1 cellular context compared by ENCODE assay signal in the genomic region with DNA sequence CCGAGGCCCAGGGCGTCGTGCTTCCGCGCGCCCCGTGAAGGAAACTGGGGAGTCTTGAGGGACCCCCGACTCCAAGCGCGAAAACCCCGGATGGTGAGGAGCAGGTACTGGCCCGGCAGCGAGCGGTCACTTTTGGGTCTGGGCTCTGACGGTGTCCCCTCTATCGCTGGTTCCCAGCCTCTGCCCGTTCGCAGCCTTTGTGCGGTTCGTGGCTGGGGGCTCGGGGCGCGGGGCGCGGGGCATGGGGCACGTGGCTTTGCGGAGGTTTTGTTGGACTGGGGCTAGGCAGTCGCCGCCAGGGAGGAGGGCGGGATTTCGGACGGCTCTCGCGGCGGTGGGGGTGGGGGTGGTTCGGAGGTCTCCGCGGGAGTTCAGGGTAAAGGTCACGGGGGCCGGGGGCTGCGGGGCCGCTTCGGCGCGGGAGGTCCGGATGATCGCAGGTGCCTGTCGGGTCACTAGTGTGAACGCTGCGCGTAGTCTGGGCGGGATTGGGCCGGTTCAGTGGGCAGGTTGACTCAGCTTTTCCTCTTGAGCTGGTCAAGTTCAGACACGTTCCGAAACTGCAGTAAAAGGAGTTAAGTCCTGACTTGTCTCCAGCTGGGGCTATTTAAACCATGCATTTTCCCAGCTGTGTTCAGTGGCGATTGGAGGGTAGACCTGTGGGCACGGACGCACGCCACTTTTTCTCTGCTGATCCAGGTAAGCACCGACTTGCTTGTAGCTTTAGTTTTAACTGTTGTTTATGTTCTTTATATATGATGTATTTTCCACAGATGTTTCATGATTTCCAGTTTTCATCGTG.
TF ChIP-seq lines count a peak whose summit lies in the region.

No MANE protein-coding gene starts in this region.

TF ChIP-seq in HepG2, 621 proteins besides CTCF, POLR2A, EP300 and RAD21 (continued from another document and continues in another):
- TF ChIP-seq, protein P1, sequence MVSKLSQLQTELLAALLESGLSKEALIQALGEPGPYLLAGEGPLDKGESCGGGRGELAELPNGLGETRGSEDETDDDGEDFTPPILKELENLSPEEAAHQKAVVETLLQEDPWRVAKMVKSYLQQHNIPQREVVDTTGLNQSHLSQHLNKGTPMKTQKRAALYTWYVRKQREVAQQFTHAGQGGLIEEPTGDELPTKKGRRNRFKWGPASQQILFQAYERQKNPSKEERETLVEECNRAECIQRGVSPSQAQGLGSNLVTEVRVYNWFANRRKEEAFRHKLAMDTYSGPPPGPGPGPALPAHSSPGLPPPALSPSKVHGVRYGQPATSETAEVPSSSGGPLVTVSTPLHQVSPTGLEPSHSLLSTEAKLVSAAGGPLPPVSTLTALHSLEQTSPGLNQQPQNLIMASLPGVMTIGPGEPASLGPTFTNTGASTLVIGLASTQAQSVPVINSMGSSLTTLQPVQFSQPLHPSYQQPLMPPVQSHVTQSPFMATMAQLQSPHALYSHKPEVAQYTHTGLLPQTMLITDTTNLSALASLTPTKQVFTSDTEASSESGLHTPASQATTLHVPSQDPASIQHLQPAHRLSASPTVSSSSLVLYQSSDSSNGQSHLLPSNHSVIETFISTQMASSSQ (IDR thresholded peaks at IDR 0.05; ENCODE audit: low read depth) = peak; percentile 31; the same call in 1 of the 2 replicates
- TF ChIP-seq, protein P1 (CRISPR knock-in tag; IDR thresholded peaks at IDR 0.05; ENCODE audit: borderline replicate concordance) = peak; percentile 56; the same call in 1 of the 2 replicates
- TF ChIP-seq ZSCAN30 (CRISPR knock-in tag; IDR thresholded peaks at IDR 0.05) (no peak), ZNF792 (CRISPR knock-in tag; IDR thresholded peaks at IDR 0.05) (peak; percentile 80; the same call in 1 of the 2 replicates), MTF1 (CRISPR knock-in tag; IDR thresholded peaks at IDR 0.05) (no peak), ZNF101 (CRISPR knock-in tag; IDR thresholded peaks at IDR 0.05; ENCODE audit: borderline replicate concordance, low read depth) (no peak), ZEB1 (IDR thresholded peaks at IDR 0.05; ENCODE audit: insufficient replicate concordance, low read depth) (no peak), ZFP82 (CRISPR knock-in tag; IDR thresholded peaks at IDR 0.05; ENCODE audit: borderline replicate concordance) (no peak), TBX3 (IDR thresholded peaks at IDR 0.05; ENCODE audit: borderline replicate concordance) (peak; percentile 24; the same call in 1 of the 2 replicates), ZNF451 (CRISPR knock-in tag; IDR thresholded peaks at IDR 0.05) (no peak), ZNF780A (CRISPR knock-in tag; IDR thresholded peaks at IDR 0.05) (no peak), ISX (CRISPR knock-in tag; conservative IDR thresholded peaks at IDR 0.05) (no peak), NCOA5 (CRISPR knock-in tag; IDR thresholded peaks at IDR 0.05) (no peak), ETV5 (CRISPR knock-in tag; IDR thresholded peaks at IDR 0.05; ENCODE audit: borderline replicate concordance) (peak; percentile 58; the same call in 1 of the 2 replicates), ZNF850 (CRISPR knock-in tag; conservative IDR thresholded peaks at IDR 0.05) (no peak), ARID2 (CRISPR knock-in tag; IDR thresholded peaks at IDR 0.05; ENCODE audit: borderline replicate concordance) (no peak), U2AF2 (IDR thresholded peaks at IDR 0.05; ENCODE audit: low read depth, low read length) (no peak), TAF1 (CRISPR knock-in tag; IDR thresholded peaks at IDR 0.05) (peak; percentile 80), THYN1 (CRISPR knock-in tag; IDR thresholded peaks at IDR 0.05; ENCODE audit: borderline replicate concordance, low read depth) (no peak), ZNF160 (CRISPR knock-in tag; IDR thresholded peaks at IDR 0.05) (no peak; the same call in 1 of the 2 replicates), ZNF564 (CRISPR knock-in tag; IDR thresholded peaks at IDR 0.05) (peak; percentile 67), HOXA5 (CRISPR knock-in tag; IDR thresholded peaks at IDR 0.05) (peak; percentile 36; the same call in 1 of the 2 replicates), NKX3-1 (CRISPR knock-in tag; IDR thresholded peaks at IDR 0.05) (peak; percentile 70), ZBTB20 (CRISPR knock-in tag; IDR thresholded peaks at IDR 0.05; ENCODE audit: borderline replicate concordance, low read depth) (peak; percentile 19; the same call in 1 of the 2 replicates), ZNF292 (CRISPR knock-in tag; IDR thresholded peaks at IDR 0.05; ENCODE audit: borderline replicate concordance, low read depth) (peak; percentile 57), HMG20A (CRISPR knock-in tag; IDR thresholded peaks at IDR 0.05; ENCODE audit: borderline replicate concordance) (peak; percentile 47; the same call in 1 of the 2 replicates), SRSF9 (IDR thresholded peaks at IDR 0.05; ENCODE audit: borderline replicate concordance, insufficient read depth, low read depth, low read length, poor library complexity, severe bottlenecking) (no peak), NBN (conservative IDR thresholded peaks at IDR 0.05) (no peak), ATRX (CRISPR knock-in tag; IDR thresholded peaks at IDR 0.05; ENCODE audit: borderline replicate concordance) (no peak), RARG (CRISPR knock-in tag; IDR thresholded peaks at IDR 0.05; ENCODE audit: low read depth) (no peak), RBAK (CRISPR knock-in tag; IDR thresholded peaks at IDR 0.05) (no peak), NFE2 (CRISPR knock-in tag; IDR thresholded peaks at IDR 0.05) (no peak), ZFAT (CRISPR knock-in tag; conservative IDR thresholded peaks at IDR 0.05) (no peak; the same call in 1 of the 2 replicates), SUZ12 (IDR thresholded peaks at IDR 0.05; ENCODE audit: low read depth, low read length) (no peak), KMT2A (CRISPR knock-in tag; IDR thresholded peaks at IDR 0.05) (peak; percentile 61; the same call in 1 of the 2 replicates)
- TF ChIP-seq, protein P2, sequence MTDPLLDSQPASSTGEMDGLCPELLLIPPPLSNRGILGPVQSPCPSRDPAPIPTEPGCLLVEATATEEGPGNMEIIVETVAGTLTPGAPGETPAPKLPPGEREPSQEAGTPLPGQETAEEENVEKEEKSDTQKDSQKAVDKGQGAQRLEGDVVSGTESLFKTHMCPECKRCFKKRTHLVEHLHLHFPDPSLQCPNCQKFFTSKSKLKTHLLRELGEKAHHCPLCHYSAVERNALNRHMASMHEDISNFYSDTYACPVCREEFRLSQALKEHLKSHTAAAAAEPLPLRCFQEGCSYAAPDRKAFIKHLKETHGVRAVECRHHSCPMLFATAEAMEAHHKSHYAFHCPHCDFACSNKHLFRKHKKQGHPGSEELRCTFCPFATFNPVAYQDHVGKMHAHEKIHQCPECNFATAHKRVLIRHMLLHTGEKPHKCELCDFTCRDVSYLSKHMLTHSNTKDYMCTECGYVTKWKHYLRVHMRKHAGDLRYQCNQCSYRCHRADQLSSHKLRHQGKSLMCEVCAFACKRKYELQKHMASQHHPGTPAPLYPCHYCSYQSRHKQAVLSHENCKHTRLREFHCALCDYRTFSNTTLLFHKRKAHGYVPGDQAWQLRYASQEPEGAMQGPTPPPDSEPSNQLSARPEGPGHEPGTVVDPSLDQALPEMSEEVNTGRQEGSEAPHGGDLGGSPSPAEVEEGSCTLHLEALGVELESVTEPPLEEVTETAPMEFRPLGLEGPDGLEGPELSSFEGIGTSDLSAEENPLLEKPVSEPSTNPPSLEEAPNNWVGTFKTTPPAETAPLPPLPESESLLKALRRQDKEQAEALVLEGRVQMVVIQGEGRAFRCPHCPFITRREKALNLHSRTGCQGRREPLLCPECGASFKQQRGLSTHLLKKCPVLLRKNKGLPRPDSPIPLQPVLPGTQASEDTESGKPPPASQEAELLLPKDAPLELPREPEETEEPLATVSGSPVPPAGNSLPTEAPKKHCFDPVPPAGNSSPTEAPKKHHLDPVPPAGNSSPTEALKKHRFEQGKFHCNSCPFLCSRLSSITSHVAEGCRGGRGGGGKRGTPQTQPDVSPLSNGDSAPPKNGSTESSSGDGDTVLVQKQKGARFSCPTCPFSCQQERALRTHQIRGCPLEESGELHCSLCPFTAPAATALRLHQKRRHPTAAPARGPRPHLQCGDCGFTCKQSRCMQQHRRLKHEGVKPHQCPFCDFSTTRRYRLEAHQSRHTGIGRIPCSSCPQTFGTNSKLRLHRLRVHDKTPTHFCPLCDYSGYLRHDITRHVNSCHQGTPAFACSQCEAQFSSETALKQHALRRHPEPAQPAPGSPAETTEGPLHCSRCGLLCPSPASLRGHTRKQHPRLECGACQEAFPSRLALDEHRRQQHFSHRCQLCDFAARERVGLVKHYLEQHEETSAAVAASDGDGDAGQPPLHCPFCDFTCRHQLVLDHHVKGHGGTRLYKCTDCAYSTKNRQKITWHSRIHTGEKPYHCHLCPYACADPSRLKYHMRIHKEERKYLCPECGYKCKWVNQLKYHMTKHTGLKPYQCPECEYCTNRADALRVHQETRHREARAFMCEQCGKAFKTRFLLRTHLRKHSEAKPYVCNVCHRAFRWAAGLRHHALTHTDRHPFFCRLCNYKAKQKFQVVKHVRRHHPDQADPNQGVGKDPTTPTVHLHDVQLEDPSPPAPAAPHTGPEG (CRISPR knock-in tag; IDR thresholded peaks at IDR 0.05) = no peak
- TF ChIP-seq, protein P3, sequence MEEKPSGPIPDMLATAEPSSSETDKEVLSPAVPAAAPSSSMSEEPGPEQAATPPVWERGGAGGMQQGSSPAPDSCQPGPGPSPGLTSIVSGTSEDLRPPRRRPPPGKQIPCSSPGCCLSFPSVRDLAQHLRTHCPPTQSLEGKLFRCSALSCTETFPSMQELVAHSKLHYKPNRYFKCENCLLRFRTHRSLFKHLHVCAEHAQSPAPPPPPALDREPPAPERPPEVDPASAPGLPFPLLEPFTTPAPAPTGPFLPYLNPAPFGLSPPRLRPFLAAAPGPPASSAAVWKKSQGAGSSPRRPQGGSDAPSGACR (CRISPR knock-in tag; IDR thresholded peaks at IDR 0.05) = no peak
- TF ChIP-seq, protein P4, sequence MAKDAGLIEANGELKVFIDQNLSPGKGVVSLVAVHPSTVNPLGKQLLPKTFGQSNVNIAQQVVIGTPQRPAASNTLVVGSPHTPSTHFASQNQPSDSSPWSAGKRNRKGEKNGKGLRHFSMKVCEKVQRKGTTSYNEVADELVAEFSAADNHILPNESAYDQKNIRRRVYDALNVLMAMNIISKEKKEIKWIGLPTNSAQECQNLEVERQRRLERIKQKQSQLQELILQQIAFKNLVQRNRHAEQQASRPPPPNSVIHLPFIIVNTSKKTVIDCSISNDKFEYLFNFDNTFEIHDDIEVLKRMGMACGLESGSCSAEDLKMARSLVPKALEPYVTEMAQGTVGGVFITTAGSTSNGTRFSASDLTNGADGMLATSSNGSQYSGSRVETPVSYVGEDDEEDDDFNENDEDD (CRISPR knock-in tag; IDR thresholded peaks at IDR 0.05; ENCODE audit: borderline replicate concordance) = peak; percentile 47; the same call in 1 of the 2 replicates
- TF ChIP-seq, protein P5, sequence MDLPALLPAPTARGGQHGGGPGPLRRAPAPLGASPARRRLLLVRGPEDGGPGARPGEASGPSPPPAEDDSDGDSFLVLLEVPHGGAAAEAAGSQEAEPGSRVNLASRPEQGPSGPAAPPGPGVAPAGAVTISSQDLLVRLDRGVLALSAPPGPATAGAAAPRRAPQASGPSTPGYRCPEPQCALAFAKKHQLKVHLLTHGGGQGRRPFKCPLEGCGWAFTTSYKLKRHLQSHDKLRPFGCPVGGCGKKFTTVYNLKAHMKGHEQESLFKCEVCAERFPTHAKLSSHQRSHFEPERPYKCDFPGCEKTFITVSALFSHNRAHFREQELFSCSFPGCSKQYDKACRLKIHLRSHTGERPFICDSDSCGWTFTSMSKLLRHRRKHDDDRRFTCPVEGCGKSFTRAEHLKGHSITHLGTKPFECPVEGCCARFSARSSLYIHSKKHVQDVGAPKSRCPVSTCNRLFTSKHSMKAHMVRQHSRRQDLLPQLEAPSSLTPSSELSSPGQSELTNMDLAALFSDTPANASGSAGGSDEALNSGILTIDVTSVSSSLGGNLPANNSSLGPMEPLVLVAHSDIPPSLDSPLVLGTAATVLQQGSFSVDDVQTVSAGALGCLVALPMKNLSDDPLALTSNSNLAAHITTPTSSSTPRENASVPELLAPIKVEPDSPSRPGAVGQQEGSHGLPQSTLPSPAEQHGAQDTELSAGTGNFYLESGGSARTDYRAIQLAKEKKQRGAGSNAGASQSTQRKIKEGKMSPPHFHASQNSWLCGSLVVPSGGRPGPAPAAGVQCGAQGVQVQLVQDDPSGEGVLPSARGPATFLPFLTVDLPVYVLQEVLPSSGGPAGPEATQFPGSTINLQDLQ (CRISPR knock-in tag; IDR thresholded peaks at IDR 0.05) = peak; percentile 53; the same call in 1 of the 2 replicates
